Comparison of ENCODE assay signal across 1 cellular context in genomic region chr5:139392324-139392677, GRCh38.
TF ChIP-seq lines count a peak whose summit lies in the region.

No MANE protein-coding gene starts in this region.

TF ChIP-seq in K562, 482 proteins besides CTCF, POLR2A, EP300 and RAD21:
- TF ChIP-seq KAT7 (CRISPR knock-in tag; IDR thresholded peaks at IDR 0.05; ENCODE audit: borderline replicate concordance) (no peak), TRIM28 (IDR thresholded peaks at IDR 0.05) (no peak), POLR2AphosphoS2 (IDR thresholded peaks at IDR 0.05; ENCODE audit: low read length) (no peak), NUFIP1 (IDR thresholded peaks at IDR 0.05; ENCODE audit: partially characterized antibody) (no peak), ZBTB33 (CRISPR knock-in tag; IDR thresholded peaks at IDR 0.05) (0 out of 2 replicates have a peak, but pooled peaks have one; percentile 8)
